8 cellular contexts compared by ENCODE assay signal in genomic region chr12:61993734-61994345, GRCh38.
A peak's percentile ranks its signal among the peaks of the same experiment; 100 is the strongest.
DNase-seq lines count a peak whose midpoint lies in the region; ATAC-seq, FAIRE-seq and TF ChIP-seq lines count a peak whose summit lies in the region.

No MANE protein-coding gene starts in this region.

- H3K9me1 ChIP-seq in keratinocyte (ENCODE audit: control insufficient read depth, extremely low read depth, insufficient read depth, low read length), result no peaks in the 10 kb centered on the region

- POLR2A ChIA-PET in activated CD8-positive, alpha-beta T cell treated with anti-CD3 and anti-CD28 coated beads, Interleukin-2, amount 10 ng/mL, durations not matched to agents 7 days and 5 days (lab: Charles Lee), result no interaction called here

- no peaks in the 10 kb centered on the region for H3K36me3 Mint-ChIP-seq in activated CD8-positive, alpha-beta T cell treated with anti-CD3 and anti-CD28 coated beads, Interleukin-2, amount 10 ng/mL, durations not matched to agents 7 days and 5 days (ENCODE audit: low read depth)

- no peaks in the 10 kb centered on the region for H3K4me1 Mint-ChIP-seq in activated CD8-positive, alpha-beta T cell treated with anti-CD3 and anti-CD28 coated beads, Interleukin-2, amount 10 ng/mL, durations not matched to agents 7 days and 5 days (ENCODE audit: low read depth)

- FAIRE-seq in keratinocyte (lab: Jason Lieb, UNC), result no peak

- peak; percentile 73 for TF ChIP-seq CTCF in KMS-11 (conservative IDR thresholded peaks at IDR 0.05; ENCODE audit: low read depth, low read length)
- TF ChIP-seq CTCF in keratinocyte (optimal IDR thresholded peaks at IDR 0.05 in 1 of 3, IDR thresholded peaks at IDR 0.05 in 1 of 3, conservative IDR thresholded peaks at IDR 0.05 in 1 of 3; ENCODE audit: extremely low read depth in 1 of 3, insufficient read depth in 2 of 3, low read length in 3 of 3), result peak; percentile 3 to 79 (median 34)

- H3K9me3 ChIP-seq in keratinocyte (ENCODE audit: control insufficient read depth, low read depth, low read length), result no peaks in the 10 kb centered on the region

- H3K79me2 ChIP-seq in KMS-11 (ENCODE audit: insufficient read depth, low read depth), result no peaks in the 10 kb centered on the region
- no peaks in the 10 kb centered on the region for H3K79me2 ChIP-seq in keratinocyte (ENCODE audit: control insufficient read depth, insufficient read depth, low read length)

- dilution Hi-C loops in keratinocyte (cut with MboI; ENCODE audit: extremely low pct_ligation_motif_present, low sequenced_read_pairs), result no loop called here

- no peak overlapping the region for H3K4me3 ChIP-seq in KMS-11 (IDR thresholded peaks at IDR 0.05; ENCODE audit: insufficient read depth, low read depth, low read length)
- H3K4me3 ChIP-seq in keratinocyte (ENCODE audit: control insufficient read depth in 2 of 3, extremely low read depth in 1 of 3, insufficient read depth in 2 of 3, low read depth in 1 of 3, low read length in 3 of 3), result no peak overlapping the region

- no peaks in the 10 kb centered on the region for H3K9me3 Mint-ChIP-seq in activated CD8-positive, alpha-beta T cell treated with anti-CD3 and anti-CD28 coated beads, Interleukin-2, amount 10 ng/mL, durations not matched to agents 7 days and 5 days (ENCODE audit: insufficient read depth)

- no peaks in the 10 kb centered on the region for H3K4me1 ChIP-seq in KMS-11 (ENCODE audit: low read depth, poor library complexity, severe bottlenecking)
- H3K4me1 ChIP-seq in keratinocyte (ENCODE audit: control insufficient read depth, extremely low read depth, insufficient read depth, low read length), result no peaks in the 10 kb centered on the region

- H3K9ac ChIP-seq in KMS-11 (no peak overlapping the region), keratinocyte (ENCODE audit: control insufficient read depth, extremely low read depth, insufficient read depth, low read length) (no peak overlapping the region)

- H3K4me3 Mint-ChIP-seq in activated CD8-positive, alpha-beta T cell treated with anti-CD3 and anti-CD28 coated beads, Interleukin-2, amount 10 ng/mL, durations not matched to agents 7 days and 5 days, result no peak overlapping the region

- H2AFZ ChIP-seq in KMS-11 (ENCODE audit: low read depth) (no peak overlapping the region), keratinocyte (ENCODE audit: control insufficient read depth, low read length) (no peak overlapping the region)

- no peaks in the 10 kb centered on the region for H3K27me3 ChIP-seq in KMS-11 (ENCODE audit: insufficient read depth, low read depth)
- no peaks in the 10 kb centered on the region for H3K27me3 ChIP-seq in keratinocyte (ENCODE audit: control insufficient read depth, extremely low read depth, insufficient read depth, low read length)

- CTCF ChIA-PET in activated CD8-positive, alpha-beta T cell treated with anti-CD3 and anti-CD28 coated beads, Interleukin-2, amount 10 ng/mL, durations not matched to agents 7 days and 5 days (lab: Charles Lee), result interaction anchor here (1.9 kb wide), 1 partner anchor 9 kb away, joined by 6 read pairs; no protein-coding TSS in a partner anchor

- H3K27ac Mint-ChIP-seq in activated CD8-positive, alpha-beta T cell treated with anti-CD3 and anti-CD28 coated beads, Interleukin-2, amount 10 ng/mL, durations not matched to agents 7 days and 5 days, result no peak overlapping the region

- no peaks in the 10 kb centered on the region for H4K20me1 ChIP-seq in KMS-11 (ENCODE audit: insufficient read depth)
- no peaks in the 10 kb centered on the region for H4K20me1 ChIP-seq in keratinocyte (ENCODE audit: control insufficient read depth, extremely low read depth, insufficient read depth, low read length)

- no peak overlapping the region for H3K4me2 ChIP-seq in KMS-11
- no peak overlapping the region for H3K4me2 ChIP-seq in keratinocyte (ENCODE audit: control insufficient read depth, extremely low read depth, insufficient read depth, low read depth, low read length)

- ATAC-seq in GM21390 (IDR thresholded peaks at IDR 0.05; ENCODE audit: unreplicated experiment), result peak; percentile 77
- peak; percentile 47 for ATAC-seq in activated CD8-positive, alpha-beta T cell treated with anti-CD3 and anti-CD28 coated beads, Interleukin-2, amount 10 ng/mL, durations not matched to agents 7 days and 5 days

- peaks cover 2% of the 10 kb centered on the region for H3K27me3 Mint-ChIP-seq in activated CD8-positive, alpha-beta T cell treated with anti-CD3 and anti-CD28 coated beads, Interleukin-2, amount 10 ng/mL, durations not matched to agents 7 days and 5 days (ENCODE audit: low read depth)

- H3K36me3 ChIP-seq in KMS-11 (ENCODE audit: insufficient read depth) (no peaks in the 10 kb centered on the region), keratinocyte (ENCODE audit: control insufficient read depth in 2 of 2, extremely low read depth in 1 of 2, insufficient read depth in 2 of 2, low read length in 2 of 2) (no peaks in the 10 kb centered on the region)

- H3K27ac ChIP-seq in KMS-11, result no peak overlapping the region
- H3K27ac ChIP-seq in keratinocyte (ENCODE audit: control insufficient read depth, insufficient read depth, low read length), result no peak overlapping the region

- DNase-seq in DMS53 (lab: John Stamatoyannopoulos, UW) (peak; percentile 80), keratinocyte (ENCODE audit: low read depth, low spot score) (no peak)
- DNase-seq in activated CD8-positive, alpha-beta T cell treated with anti-CD3 and anti-CD28 coated beads, Interleukin-2, amount 10 ng/mL, durations not matched to agents 7 days and 5 days, result no peak
- no peak for DNase-seq in activated naive CD4-positive, alpha-beta T cell treated with Interleukin-2 at 50 U/mL for 16 hours
- DNase-seq in stimulated activated CD4-positive, alpha-beta T cell treated with anti-CD3 and anti-CD28 coated beads, Interleukin-4, amount 100 ng/mL, for 24 hours, result no peak
- DNase-seq in activated effector memory CD4-positive, alpha-beta T cell treated with anti-CD3 and anti-CD28 coated beads, Interleukin-2, amount 50 U/mL, for 16 hours, result no peak
